Comparison of ENCODE assay signal across 11 cellular contexts in genomic region chr10:129964611-129965417, GRCh38. TPM values are rescaled to one million over a fixed set of nuclear protein-coding genes. Genes with fewer than 3 reads are reported as not detected.
A peak's percentile ranks its signal among the peaks of the same experiment; 100 is the strongest.
DNase-seq lines count a peak whose midpoint lies in the region; ATAC-seq and TF ChIP-seq lines count a peak whose summit lies in the region.
"Had no signal": no experiment of that assay in that cellular context is flagged by ENCODE, and none has a peak within 500 bp of the region (broad histone marks: within the 10 kb centered on the region; RNA-seq: fewer than 3 reads in every experiment).

No MANE protein-coding gene starts in this region.

- peaks cover 1 to 9% of the 10 kb centered on the region in 2 experiments; a peak in 3 of 5 replicates for H3K9me3 Mint-ChIP-seq in H9
- peaks cover 0 to 18% (median 6%) of the 10 kb centered on the region in 11 donors for H3K9me3 Mint-ChIP-seq in naive thymus-derived CD4-positive, alpha-beta T cell

- POLR2A ChIA-PET in A673 (lab: Charles Lee; ENCODE audit: low non-redundant PET): no interaction called here
- POLR2A ChIA-PET in naive thymus-derived CD4-positive, alpha-beta T cell (lab: Charles Lee): no interaction called here

- H3K18ac ChIP-seq in H9 (ENCODE audit: insufficient read length, low read depth, low read length): no peak overlapping the region

- no peaks in the 10 kb centered on the region for H4K20me1 ChIP-seq in H9 (ENCODE audit: control insufficient read depth, insufficient read depth, insufficient read length)

- H3K27ac Mint-ChIP-seq in H9: no peak overlapping the region
- peak overlapping the region in 4 of 9 donors; percentile 45 to 68 (median 52) for H3K27ac Mint-ChIP-seq in naive thymus-derived CD4-positive, alpha-beta T cell

- DNase-seq in A673 (ENCODE audit: low spot score): no peak
- DNase-seq in H9: no peak
- no peak for DNase-seq in choroid plexus epithelial cell (ENCODE audit: low read depth)
- no peak for DNase-seq in naive thymus-derived CD4-positive, alpha-beta T cell
- no peak for DNase-seq in NCI-H187 treated with DMSO at 0.1 percent for 48 hours (lab: John Stamatoyannopoulos, UW)
- no peak for DNase-seq in Peyer's patch
- DNase-seq: GDM1, Karpas-422 had no signal

- no peak for TF ChIP-seq POLR2A in Peyer's patch (IDR thresholded peaks at IDR 0.05)

- H3K23ac ChIP-seq in H9 (ENCODE audit: insufficient read length, low read depth, low read length): no peak overlapping the region

- H3K4me1 Mint-ChIP-seq in H9: peaks cover 15 to 56% of the 10 kb centered on the region in 2 experiments
- H3K4me1 Mint-ChIP-seq in naive thymus-derived CD4-positive, alpha-beta T cell: peaks cover 9 to 45% (median 40%) of the 10 kb centered on the region in 7 donors

- H2BK15ac ChIP-seq in H9 (ENCODE audit: low read depth, low read length): no peak overlapping the region

- intact Hi-C loops in A673 (cut with micrococcal nuclease; ENCODE audit: unreplicated experiment): loop anchor here (5.0 to 10.0 kb wide), 5 partner anchors 73 to 1430 kb away; no protein-coding TSS in a partner anchor
- intact Hi-C loops in naive thymus-derived CD4-positive, alpha-beta T cell (cut with micrococcal nuclease): loop anchor here in 1 of 2 donors (5.0 kb wide), 2 partner anchors 147 to 933 kb away; partner anchors contain the start of gene C10orf143

- H2BK120ac ChIP-seq in H9 (ENCODE audit: low read depth, low read length, poor library complexity, severe bottlenecking): no peak overlapping the region

- H4K5ac ChIP-seq in H9 (ENCODE audit: insufficient read length, low read depth, low read length): no peak overlapping the region

- no peak overlapping the region for H2AK5ac ChIP-seq in H9 (ENCODE audit: insufficient read length, low read length)

- H3K4me3 Mint-ChIP-seq in H9: peak overlapping the region; percentile 29 to 75; a peak in 4 of 5 replicates
- H3K4me3 Mint-ChIP-seq in naive thymus-derived CD4-positive, alpha-beta T cell: peak overlapping the region in 9 of 10 donors; percentile 44 to 83 (median 69)

- no peaks in the 10 kb centered on the region for H3K27me3 ChIP-seq in A673 (replicated peaks; ENCODE audit: insufficient read depth, low read depth, low read length, poor library complexity)
- peaks cover 89% of the 10 kb centered on the region for H3K27me3 ChIP-seq in H9 (ENCODE audit: insufficient read depth, low read length)
- peaks cover 8 to 44% of the 10 kb centered on the region in 2 donors for H3K27me3 ChIP-seq in naive thymus-derived CD4-positive, alpha-beta T cell (ENCODE audit: control insufficient read depth in 2 of 2, insufficient read depth in 2 of 2, low read length in 2 of 2)
- peaks cover under 1 to 90% of the 10 kb centered on the region in 2 donors for H3K27me3 ChIP-seq in Peyer's patch

- peaks cover 15% of the 10 kb centered on the region for H3K23me2 ChIP-seq in H9 (ENCODE audit: insufficient read length, low read depth, low read length, poor library complexity, severe bottlenecking)

- ATAC-seq in naive thymus-derived CD4-positive, alpha-beta T cell: peak; percentile 12
- ATAC-seq in HG03280 (IDR thresholded peaks at IDR 0.05; ENCODE audit: unreplicated experiment): no peak
- no peak for ATAC-seq in GM19395 (IDR thresholded peaks at IDR 0.05; ENCODE audit: unreplicated experiment)

- no peak for TF ChIP-seq CTCF in A673 (conservative IDR thresholded peaks at IDR 0.05; ENCODE audit: low read depth, low read length)
- no peak for TF ChIP-seq CTCF in H9 (conservative IDR thresholded peaks at IDR 0.05)
- no peak for TF ChIP-seq CTCF in choroid plexus epithelial cell (conservative IDR thresholded peaks at IDR 0.05; ENCODE audit: low read depth, low read length)
- TF ChIP-seq CTCF in Peyer's patch (IDR thresholded peaks at IDR 0.05): no peak

- H3K4me1 ChIP-seq in A673 (ENCODE audit: insufficient read depth, low read length, poor library complexity, severe bottlenecking) (peaks cover 33% of the 10 kb centered on the region), H9 (ENCODE audit: insufficient read depth, low read length) (no peaks in the 10 kb centered on the region), Peyer's patch (peaks cover 0 to 27% (median 0%) of the 10 kb centered on the region in 4 donors)
- peaks cover 7 to 13% of the 10 kb centered on the region in 2 donors for H3K4me1 ChIP-seq in naive thymus-derived CD4-positive, alpha-beta T cell (ENCODE audit: control insufficient read depth in 2 of 2, insufficient read depth in 2 of 2, low read length in 2 of 2)

- no peak overlapping the region for H3K56ac ChIP-seq in H9 (ENCODE audit: insufficient read length, low read depth, low read length)

- no peak overlapping the region for H2BK5ac ChIP-seq in H9 (ENCODE audit: insufficient read length, low read length)

- H3K27ac ChIP-seq in A673 (ENCODE audit: low read depth, low read length, poor library complexity, severe bottlenecking): no peak overlapping the region
- no peak overlapping the region for H3K27ac ChIP-seq in H9 (ENCODE audit: insufficient read length, low read depth, low read length)
- no peak overlapping the region for H3K27ac ChIP-seq in naive thymus-derived CD4-positive, alpha-beta T cell (ENCODE audit: low read depth, low read length)
- H3K27ac ChIP-seq in Peyer's patch: no peak overlapping the region
- H3K27ac ChIP-seq: ovary had no signal

- no peaks in the 10 kb centered on the region for H3K79me1 ChIP-seq in H9 (ENCODE audit: insufficient read depth, low read depth, low read length, poor library complexity, severe bottlenecking)

- H4K91ac ChIP-seq in H9 (ENCODE audit: insufficient read length, low read depth, low read length): no peak overlapping the region

- H3K4me3 ChIP-seq in A673 (ENCODE audit: low read depth, low read length, poor library complexity, severe bottlenecking) (peak overlapping the region; percentile 79), choroid plexus epithelial cell (ENCODE audit: low read depth, low read length) (peak overlapping the region; percentile 42), Peyer's patch (peak overlapping the region in 2 of 4 donors; percentile 51 to 52)
- H3K4me3 ChIP-seq in naive thymus-derived CD4-positive, alpha-beta T cell (ENCODE audit: low read length): no peak overlapping the region

- peaks cover 93% of the 10 kb centered on the region for H3K27me3 Mint-ChIP-seq in H9 (ENCODE audit: low read depth)
- peaks cover 52 to 74% (median 56%) of the 10 kb centered on the region in 5 donors for H3K27me3 Mint-ChIP-seq in naive thymus-derived CD4-positive, alpha-beta T cell

- peak overlapping the region; percentile 46 for H3K4me2 ChIP-seq in H9 (ENCODE audit: insufficient read depth, insufficient read length, low read length)

- no peak overlapping the region for H3T11ph ChIP-seq in H9 (ENCODE audit: low read length)

- H3K9me3 ChIP-seq in A673 (ENCODE audit: low read depth, low read length, poor library complexity, severe bottlenecking) (no peaks in the 10 kb centered on the region), H9 (ENCODE audit: control insufficient read depth, low read depth, low read length) (no peaks in the 10 kb centered on the region), Peyer's patch (peaks cover 0 to 5% (median 0%) of the 10 kb centered on the region in 4 donors)
- no peaks in the 10 kb centered on the region for H3K9me3 ChIP-seq in naive thymus-derived CD4-positive, alpha-beta T cell (ENCODE audit: control insufficient read depth in 2 of 3, low read length in 3 of 3)
- H3K9me3 ChIP-seq: ovary had no signal

- no peak overlapping the region for H2AFZ ChIP-seq in H9 (ENCODE audit: low read length)

- WGBS in H9 (ENCODE audit: extremely low coverage, insufficient read length, low lambda C conversion rate): no CpG with 5 or more reads among the region's 81 CpGs

- BruUV-seq in A673 (replicated peaks; lab: Mats Ljungman, UMichigan): no TSS peak

- no peak overlapping the region for H3K4ac ChIP-seq in H9 (ENCODE audit: low read depth, low read length)

- H4K8ac ChIP-seq in H9 (replicated peaks; ENCODE audit: insufficient read length, low read depth, low read length): no peak overlapping the region

- no peaks in the 10 kb centered on the region for H3K79me2 ChIP-seq in H9 (ENCODE audit: insufficient read depth, low read length)

- H3K36me3 ChIP-seq in A673 (ENCODE audit: insufficient read depth, low read length, poor library complexity, severe bottlenecking) (peaks cover 33% of the 10 kb centered on the region), Peyer's patch (no peaks in the 10 kb centered on the region)
- H3K36me3 ChIP-seq in naive thymus-derived CD4-positive, alpha-beta T cell (ENCODE audit: control insufficient read depth in 2 of 3, insufficient read depth in 3 of 3, low read length in 3 of 3): no peaks in the 10 kb centered on the region
- H3K36me3 ChIP-seq: ovary had no signal

- CTCF ChIA-PET in A673 (lab: Charles Lee): no interaction called here
- CTCF ChIA-PET in naive thymus-derived CD4-positive, alpha-beta T cell (lab: Charles Lee): no interaction called here

- H3K14ac ChIP-seq in H9 (ENCODE audit: insufficient read depth, low read length): no peak overlapping the region

- H2BK20ac ChIP-seq in H9 (ENCODE audit: low read depth, low read length, poor library complexity, severe bottlenecking): no peak overlapping the region

- H3K36me3 Mint-ChIP-seq in H9 (ENCODE audit: insufficient read depth in 1 of 3, low read depth in 3 of 3): no peaks in the 10 kb centered on the region; a peak in 1 of 7 replicates
- H3K36me3 Mint-ChIP-seq in naive thymus-derived CD4-positive, alpha-beta T cell: peaks cover 0 to 5% (median 0%) of the 10 kb centered on the region in 5 donors

- no peak overlapping the region for H2BK12ac ChIP-seq in H9 (ENCODE audit: insufficient read length, low read depth, low read length)

- H3K9ac ChIP-seq in H9 (ENCODE audit: extremely low read depth, insufficient read length, low read length): no peak overlapping the region

RNA-seq across cellular contexts. Expression of gene EBF3, which starts 0.7 kb away (rescaled TPM):
- total RNA-seq in A673 (2021) (52.2 and 56.2 TPM in 2 replicates), H9 (2021) (0.04 and 0.22 TPM in 2 replicates), Peyer's patch (1 to 10 TPM in 3 of 4 donors, not detected in 1; 1.5 to 4.1 (median 1.9) TPM)
- not detected for total RNA-seq in naive thymus-derived CD4-positive, alpha-beta T cell
- not detected for polyA plus RNA-seq in naive thymus-derived CD4-positive, alpha-beta T cell

Comparison
In these comparisons a context has a peak if more than half of its experiments do, and no peak if none do; other contexts are left out.
1. RNA of gene EBF3, which starts 0.7 kb away (total RNA-seq): 52.2 to 56.2 TPM in A673; 1.5 to 4.1 TPM in Peyer's patch, 0.04 to 0.22 TPM in H9 and not detected in naive thymus-derived CD4-positive, alpha-beta T cell; every median in the first group is over 10 times any median in the second.